ENCODE assay signal across 1 cellular context in the genomic region with DNA sequence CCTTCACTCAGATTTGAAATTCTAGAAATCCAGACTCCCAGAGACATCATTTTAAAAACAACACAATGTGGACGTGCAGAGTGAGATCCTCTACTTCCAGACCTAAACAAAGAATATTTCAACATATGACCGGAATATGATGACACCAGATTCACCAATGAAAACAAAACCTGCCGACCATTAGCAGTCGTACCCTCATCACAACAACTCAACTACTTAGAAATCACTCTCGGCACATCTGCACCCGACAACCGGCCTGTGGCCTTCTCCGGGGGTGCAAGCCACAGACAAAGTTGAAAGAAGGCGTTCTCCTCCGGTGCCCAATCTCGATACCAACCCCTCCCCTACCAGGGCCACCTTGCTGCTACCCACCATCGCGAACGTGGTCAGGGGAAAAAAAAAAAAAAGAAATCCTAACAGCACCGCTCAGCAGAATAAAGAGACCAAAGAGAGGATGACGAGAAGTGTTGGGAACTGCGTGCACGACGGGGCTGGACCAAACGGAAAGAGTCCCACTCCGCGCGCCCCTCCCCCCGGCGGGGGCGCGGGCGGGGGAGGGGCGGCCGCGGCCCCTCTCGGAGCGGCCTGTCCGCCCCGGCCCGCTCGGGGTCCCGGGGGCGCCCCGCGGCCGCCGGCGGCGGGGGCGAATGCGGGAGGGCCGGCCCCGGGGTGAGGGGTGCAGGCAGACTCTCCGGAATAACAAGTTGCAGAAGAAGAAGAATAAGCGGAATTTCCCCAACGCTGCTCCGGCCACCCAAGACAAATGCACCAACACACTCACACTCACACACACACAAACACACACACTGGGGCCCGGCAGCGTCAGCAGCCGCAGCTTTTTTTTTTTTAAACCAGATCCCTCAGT.
A peak's percentile ranks its signal among the peaks of the same experiment; 100 is the strongest.
TF ChIP-seq lines count a peak whose summit lies in the region.

No MANE protein-coding gene starts in this region.

TF ChIP-seq in HepG2, 621 proteins besides CTCF, POLR2A, EP300 and RAD21 (continued from another document and continues in another):
- TF ChIP-seq ZZZ3 (CRISPR knock-in tag; IDR thresholded peaks at IDR 0.05; ENCODE audit: borderline replicate concordance): no peak
- no peak for TF ChIP-seq ZNF160 (CRISPR knock-in tag; IDR thresholded peaks at IDR 0.05)
- no peak for TF ChIP-seq NR2F1 (CRISPR knock-in tag; IDR thresholded peaks at IDR 0.05)
- no peak for TF ChIP-seq KDM6A (CRISPR knock-in tag; IDR thresholded peaks at IDR 0.05; ENCODE audit: low read depth)
- TF ChIP-seq MBNL3 (CRISPR knock-in tag; conservative IDR thresholded peaks at IDR 0.05): no peak
- no peak for TF ChIP-seq ZFP36L2 (CRISPR knock-in tag; IDR thresholded peaks at IDR 0.05)
- TF ChIP-seq HIVEP1 (CRISPR knock-in tag; IDR thresholded peaks at IDR 0.05): no peak
- TF ChIP-seq, protein P1, sequence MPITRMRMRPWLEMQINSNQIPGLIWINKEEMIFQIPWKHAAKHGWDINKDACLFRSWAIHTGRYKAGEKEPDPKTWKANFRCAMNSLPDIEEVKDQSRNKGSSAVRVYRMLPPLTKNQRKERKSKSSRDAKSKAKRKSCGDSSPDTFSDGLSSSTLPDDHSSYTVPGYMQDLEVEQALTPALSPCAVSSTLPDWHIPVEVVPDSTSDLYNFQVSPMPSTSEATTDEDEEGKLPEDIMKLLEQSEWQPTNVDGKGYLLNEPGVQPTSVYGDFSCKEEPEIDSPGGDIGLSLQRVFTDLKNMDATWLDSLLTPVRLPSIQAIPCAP (CRISPR knock-in tag; IDR thresholded peaks at IDR 0.05; ENCODE audit: low read depth): no peak
- TF ChIP-seq ZNF788 (CRISPR knock-in tag; IDR thresholded peaks at IDR 0.05; ENCODE audit: borderline replicate concordance): no peak
- no peak for TF ChIP-seq MZF1 (CRISPR knock-in tag; IDR thresholded peaks at IDR 0.05; ENCODE audit: borderline replicate concordance)
- no peak for TF ChIP-seq ZKSCAN8 (CRISPR knock-in tag; IDR thresholded peaks at IDR 0.05; ENCODE audit: borderline replicate concordance)
- TF ChIP-seq SATB2 (CRISPR knock-in tag; IDR thresholded peaks at IDR 0.05): no peak; the same call in 1 of the 2 replicates
- TF ChIP-seq, protein P2, sequence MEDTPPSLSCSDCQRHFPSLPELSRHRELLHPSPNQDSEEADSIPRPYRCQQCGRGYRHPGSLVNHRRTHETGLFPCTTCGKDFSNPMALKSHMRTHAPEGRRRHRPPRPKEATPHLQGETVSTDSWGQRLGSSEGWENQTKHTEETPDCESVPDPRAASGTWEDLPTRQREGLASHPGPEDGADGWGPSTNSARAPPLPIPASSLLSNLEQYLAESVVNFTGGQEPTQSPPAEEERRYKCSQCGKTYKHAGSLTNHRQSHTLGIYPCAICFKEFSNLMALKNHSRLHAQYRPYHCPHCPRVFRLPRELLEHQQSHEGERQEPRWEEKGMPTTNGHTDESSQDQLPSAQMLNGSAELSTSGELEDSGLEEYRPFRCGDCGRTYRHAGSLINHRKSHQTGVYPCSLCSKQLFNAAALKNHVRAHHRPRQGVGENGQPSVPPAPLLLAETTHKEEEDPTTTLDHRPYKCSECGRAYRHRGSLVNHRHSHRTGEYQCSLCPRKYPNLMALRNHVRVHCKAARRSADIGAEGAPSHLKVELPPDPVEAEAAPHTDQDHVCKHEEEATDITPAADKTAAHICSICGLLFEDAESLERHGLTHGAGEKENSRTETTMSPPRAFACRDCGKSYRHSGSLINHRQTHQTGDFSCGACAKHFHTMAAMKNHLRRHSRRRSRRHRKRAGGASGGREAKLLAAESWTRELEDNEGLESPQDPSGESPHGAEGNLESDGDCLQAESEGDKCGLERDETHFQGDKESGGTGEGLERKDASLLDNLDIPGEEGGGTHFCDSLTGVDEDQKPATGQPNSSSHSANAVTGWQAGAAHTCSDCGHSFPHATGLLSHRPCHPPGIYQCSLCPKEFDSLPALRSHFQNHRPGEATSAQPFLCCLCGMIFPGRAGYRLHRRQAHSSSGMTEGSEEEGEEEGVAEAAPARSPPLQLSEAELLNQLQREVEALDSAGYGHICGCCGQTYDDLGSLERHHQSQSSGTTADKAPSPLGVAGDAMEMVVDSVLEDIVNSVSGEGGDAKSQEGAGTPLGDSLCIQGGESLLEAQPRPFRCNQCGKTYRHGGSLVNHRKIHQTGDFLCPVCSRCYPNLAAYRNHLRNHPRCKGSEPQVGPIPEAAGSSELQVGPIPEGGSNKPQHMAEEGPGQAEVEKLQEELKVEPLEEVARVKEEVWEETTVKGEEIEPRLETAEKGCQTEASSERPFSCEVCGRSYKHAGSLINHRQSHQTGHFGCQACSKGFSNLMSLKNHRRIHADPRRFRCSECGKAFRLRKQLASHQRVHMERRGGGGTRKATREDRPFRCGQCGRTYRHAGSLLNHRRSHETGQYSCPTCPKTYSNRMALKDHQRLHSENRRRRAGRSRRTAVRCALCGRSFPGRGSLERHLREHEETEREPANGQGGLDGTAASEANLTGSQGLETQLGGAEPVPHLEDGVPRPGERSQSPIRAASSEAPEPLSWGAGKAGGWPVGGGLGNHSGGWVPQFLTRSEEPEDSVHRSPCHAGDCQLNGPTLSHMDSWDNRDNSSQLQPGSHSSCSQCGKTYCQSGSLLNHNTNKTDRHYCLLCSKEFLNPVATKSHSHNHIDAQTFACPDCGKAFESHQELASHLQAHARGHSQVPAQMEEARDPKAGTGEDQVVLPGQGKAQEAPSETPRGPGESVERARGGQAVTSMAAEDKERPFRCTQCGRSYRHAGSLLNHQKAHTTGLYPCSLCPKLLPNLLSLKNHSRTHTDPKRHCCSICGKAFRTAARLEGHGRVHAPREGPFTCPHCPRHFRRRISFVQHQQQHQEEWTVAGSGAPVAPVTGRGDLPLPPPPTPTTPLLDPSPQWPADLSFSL (CRISPR knock-in tag; IDR thresholded peaks at IDR 0.05): peak; percentile 44; the same call in 1 of the 2 replicates
- TF ChIP-seq ZFP36 (IDR thresholded peaks at IDR 0.05; ENCODE audit: borderline replicate concordance, low read depth, low read length, partially characterized antibody): no peak
- TF ChIP-seq ZFP90 (CRISPR knock-in tag; IDR thresholded peaks at IDR 0.05; ENCODE audit: borderline replicate concordance): no peak
- no peak for TF ChIP-seq ZNF335 (CRISPR knock-in tag; IDR thresholded peaks at IDR 0.05)
- TF ChIP-seq BCL6 (CRISPR knock-in tag; IDR thresholded peaks at IDR 0.05): no peak
- peak; percentile 9 for TF ChIP-seq TBL1XR1 (IDR thresholded peaks at IDR 0.05; ENCODE audit: borderline replicate concordance, low read length, partially characterized antibody)
- TF ChIP-seq ZNF644 (CRISPR knock-in tag; IDR thresholded peaks at IDR 0.05; ENCODE audit: low read depth): no peak
- no peak for TF ChIP-seq BHLHE40 (IDR thresholded peaks at IDR 0.05; ENCODE audit: low read length)
- TF ChIP-seq ZNF44 (CRISPR knock-in tag; IDR thresholded peaks at IDR 0.05): no peak
- TF ChIP-seq, protein P3, sequence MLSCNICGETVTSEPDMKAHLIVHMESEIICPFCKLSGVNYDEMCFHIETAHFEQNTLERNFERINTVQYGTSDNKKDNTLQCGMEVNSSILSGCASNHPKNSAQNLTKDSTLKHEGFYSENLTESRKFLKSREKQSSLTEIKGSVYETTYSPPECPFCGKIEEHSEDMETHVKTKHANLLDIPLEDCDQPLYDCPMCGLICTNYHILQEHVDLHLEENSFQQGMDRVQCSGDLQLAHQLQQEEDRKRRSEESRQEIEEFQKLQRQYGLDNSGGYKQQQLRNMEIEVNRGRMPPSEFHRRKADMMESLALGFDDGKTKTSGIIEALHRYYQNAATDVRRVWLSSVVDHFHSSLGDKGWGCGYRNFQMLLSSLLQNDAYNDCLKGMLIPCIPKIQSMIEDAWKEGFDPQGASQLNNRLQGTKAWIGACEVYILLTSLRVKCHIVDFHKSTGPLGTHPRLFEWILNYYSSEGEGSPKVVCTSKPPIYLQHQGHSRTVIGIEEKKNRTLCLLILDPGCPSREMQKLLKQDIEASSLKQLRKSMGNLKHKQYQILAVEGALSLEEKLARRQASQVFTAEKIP (CRISPR knock-in tag; IDR thresholded peaks at IDR 0.05; ENCODE audit: borderline replicate concordance): no peak
- peak; percentile 48; the same call in 1 of the 2 replicates for TF ChIP-seq HOXD1 (CRISPR knock-in tag; IDR thresholded peaks at IDR 0.05)
- no peak for TF ChIP-seq SP140L (CRISPR knock-in tag; IDR thresholded peaks at IDR 0.05; ENCODE audit: borderline replicate concordance)
- TF ChIP-seq, protein P4, sequence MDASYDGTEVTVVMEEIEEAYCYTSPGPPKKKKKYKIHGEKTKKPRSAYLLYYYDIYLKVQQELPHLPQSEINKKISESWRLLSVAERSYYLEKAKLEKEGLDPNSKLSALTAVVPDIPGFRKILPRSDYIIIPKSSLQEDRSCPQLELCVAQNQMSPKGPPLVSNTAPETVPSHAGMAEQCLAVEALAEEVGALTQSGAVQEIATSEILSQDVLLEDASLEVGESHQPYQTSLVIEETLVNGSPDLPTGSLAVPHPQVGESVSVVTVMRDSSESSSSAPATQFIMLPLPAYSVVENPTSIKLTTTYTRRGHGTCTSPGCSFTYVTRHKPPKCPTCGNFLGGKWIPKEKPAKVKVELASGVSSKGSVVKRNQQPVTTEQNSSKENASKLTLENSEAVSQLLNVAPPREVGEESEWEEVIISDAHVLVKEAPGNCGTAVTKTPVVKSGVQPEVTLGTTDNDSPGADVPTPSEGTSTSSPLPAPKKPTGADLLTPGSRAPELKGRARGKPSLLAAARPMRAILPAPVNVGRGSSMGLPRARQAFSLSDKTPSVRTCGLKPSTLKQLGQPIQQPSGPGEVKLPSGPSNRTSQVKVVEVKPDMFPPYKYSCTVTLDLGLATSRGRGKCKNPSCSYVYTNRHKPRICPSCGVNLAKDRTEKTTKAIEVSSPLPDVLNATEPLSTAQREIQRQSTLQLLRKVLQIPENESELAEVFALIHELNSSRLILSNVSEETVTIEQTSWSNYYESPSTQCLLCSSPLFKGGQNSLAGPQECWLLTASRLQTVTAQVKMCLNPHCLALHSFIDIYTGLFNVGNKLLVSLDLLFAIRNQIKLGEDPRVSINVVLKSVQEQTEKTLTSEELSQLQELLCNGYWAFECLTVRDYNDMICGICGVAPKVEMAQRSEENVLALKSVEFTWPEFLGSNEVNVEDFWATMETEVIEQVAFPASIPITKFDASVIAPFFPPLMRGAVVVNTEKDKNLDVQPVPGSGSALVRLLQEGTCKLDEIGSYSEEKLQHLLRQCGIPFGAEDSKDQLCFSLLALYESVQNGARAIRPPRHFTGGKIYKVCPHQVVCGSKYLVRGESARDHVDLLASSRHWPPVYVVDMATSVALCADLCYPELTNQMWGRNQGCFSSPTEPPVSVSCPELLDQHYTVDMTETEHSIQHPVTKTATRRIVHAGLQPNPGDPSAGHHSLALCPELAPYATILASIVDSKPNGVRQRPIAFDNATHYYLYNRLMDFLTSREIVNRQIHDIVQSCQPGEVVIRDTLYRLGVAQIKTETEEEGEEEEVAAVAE (CRISPR knock-in tag; IDR thresholded peaks at IDR 0.05; ENCODE audit: borderline replicate concordance): no peak
- TF ChIP-seq FOXP1 (IDR thresholded peaks at IDR 0.05): no peak
- peak; percentile 69 for TF ChIP-seq FOXP1 (CRISPR knock-in tag; IDR thresholded peaks at IDR 0.05)
- TF ChIP-seq ZNF839 (CRISPR knock-in tag; IDR thresholded peaks at IDR 0.05; ENCODE audit: borderline replicate concordance): no peak
- TF ChIP-seq, protein P5, sequence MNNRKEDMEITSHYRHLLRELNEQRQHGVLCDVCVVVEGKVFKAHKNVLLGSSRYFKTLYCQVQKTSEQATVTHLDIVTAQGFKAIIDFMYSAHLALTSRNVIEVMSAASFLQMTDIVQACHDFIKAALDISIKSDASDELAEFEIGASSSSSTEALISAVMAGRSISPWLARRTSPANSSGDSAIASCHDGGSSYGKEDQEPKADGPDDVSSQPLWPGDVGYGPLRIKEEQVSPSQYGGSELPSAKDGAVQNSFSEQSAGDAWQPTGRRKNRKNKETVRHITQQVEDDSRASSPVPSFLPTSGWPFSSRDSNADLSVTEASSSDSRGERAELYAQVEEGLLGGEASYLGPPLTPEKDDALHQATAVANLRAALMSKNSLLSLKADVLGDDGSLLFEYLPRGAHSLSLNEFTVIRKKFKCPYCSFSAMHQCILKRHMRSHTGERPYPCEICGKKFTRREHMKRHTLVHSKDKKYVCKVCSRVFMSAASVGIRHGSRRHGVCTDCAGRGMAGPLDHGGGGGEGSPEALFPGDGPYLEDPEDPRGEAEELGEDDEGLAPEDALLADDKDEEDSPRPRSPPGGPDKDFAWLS (CRISPR knock-in tag; IDR thresholded peaks at IDR 0.05; ENCODE audit: borderline replicate concordance): no peak
- no peak for TF ChIP-seq ZNF616 (CRISPR knock-in tag; IDR thresholded peaks at IDR 0.05; ENCODE audit: low read depth)
- TF ChIP-seq THAP11 (CRISPR knock-in tag; IDR thresholded peaks at IDR 0.05): no peak
- no peak for TF ChIP-seq ZNF737 (CRISPR knock-in tag; IDR thresholded peaks at IDR 0.05; ENCODE audit: borderline replicate concordance)
- TF ChIP-seq, protein P6, sequence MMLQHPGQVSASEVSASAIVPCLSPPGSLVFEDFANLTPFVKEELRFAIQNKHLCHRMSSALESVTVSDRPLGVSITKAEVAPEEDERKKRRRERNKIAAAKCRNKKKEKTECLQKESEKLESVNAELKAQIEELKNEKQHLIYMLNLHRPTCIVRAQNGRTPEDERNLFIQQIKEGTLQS (CRISPR knock-in tag; IDR thresholded peaks at IDR 0.05): no peak
- no peak for TF ChIP-seq ZNF225 (CRISPR knock-in tag; IDR thresholded peaks at IDR 0.05)
- TF ChIP-seq RFXANK (CRISPR knock-in tag; IDR thresholded peaks at IDR 0.05): no peak
- no peak for TF ChIP-seq PAF1 (CRISPR knock-in tag; IDR thresholded peaks at IDR 0.05)
- TF ChIP-seq, protein P7, sequence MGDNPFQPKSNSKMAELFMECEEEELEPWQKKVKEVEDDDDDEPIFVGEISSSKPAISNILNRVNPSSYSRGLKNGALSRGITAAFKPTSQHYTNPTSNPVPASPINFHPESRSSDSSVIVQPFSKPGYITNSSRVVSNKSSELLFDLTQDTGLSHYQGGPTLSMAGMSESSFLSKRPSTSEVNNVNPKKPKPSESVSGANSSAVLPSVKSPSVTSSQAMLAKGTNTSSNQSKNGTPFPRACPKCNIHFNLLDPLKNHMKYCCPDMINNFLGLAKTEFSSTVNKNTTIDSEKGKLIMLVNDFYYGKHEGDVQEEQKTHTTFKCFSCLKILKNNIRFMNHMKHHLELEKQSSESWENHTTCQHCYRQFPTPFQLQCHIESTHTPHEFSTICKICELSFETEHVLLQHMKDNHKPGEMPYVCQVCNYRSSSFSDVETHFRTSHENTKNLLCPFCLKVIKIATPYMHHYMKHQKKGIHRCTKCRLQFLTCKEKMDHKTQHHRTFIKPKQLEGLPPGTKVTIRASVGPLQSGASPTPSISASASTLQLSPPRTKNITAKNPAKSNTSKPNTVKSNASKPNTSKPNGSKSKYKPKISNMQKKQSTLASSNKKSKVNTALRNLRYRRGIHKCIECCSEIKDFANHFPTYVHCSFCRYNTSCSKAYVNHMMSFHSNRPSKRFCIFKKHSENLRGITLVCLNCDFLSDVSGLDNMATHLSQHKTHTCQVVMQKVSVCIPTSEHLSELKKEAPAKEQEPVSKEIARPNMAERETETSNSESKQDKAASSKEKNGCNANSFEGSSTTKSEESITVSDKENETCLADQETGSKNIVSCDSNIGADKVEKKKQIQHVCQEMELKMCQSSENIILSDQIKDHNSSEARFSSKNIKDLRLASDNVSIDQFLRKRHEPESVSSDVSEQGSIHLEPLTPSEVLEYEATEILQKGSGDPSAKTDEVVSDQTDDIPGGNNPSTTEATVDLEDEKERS (CRISPR knock-in tag; IDR thresholded peaks at IDR 0.05): no peak
- TF ChIP-seq, protein P8, sequence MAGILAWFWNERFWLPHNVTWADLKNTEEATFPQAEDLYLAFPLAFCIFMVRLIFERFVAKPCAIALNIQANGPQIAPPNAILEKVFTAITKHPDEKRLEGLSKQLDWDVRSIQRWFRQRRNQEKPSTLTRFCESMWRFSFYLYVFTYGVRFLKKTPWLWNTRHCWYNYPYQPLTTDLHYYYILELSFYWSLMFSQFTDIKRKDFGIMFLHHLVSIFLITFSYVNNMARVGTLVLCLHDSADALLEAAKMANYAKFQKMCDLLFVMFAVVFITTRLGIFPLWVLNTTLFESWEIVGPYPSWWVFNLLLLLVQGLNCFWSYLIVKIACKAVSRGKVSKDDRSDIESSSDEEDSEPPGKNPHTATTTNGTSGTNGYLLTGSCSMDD (CRISPR knock-in tag; IDR thresholded peaks at IDR 0.05): no peak
- no peak for TF ChIP-seq ZNF615 (CRISPR knock-in tag; IDR thresholded peaks at IDR 0.05; ENCODE audit: borderline replicate concordance)
